In the genomic region with DNA sequence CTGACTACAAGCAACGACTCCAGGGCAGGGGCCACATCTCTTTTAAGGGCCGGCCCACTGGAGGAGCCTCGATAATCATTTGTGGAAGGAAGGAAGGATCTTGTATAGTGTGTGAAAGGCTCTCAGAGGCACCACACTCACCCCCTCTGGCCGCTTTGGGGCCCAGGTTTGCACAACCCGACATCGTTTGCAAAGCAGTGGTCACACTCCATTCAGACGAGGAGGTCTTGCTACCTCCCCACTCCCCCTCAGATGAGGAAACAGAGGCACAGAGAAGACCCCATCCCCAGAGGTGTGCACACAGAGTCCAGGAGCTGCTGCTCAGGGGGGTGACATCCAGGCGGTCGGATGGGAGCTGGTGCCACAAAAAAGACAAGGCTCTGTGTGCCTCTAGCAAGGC, we compare ENCODE assay signal across 21 cellular contexts. TPM values are rescaled to one million over a fixed set of nuclear protein-coding genes. Genes with fewer than 3 reads are reported as not detected.
DNase-seq lines count a peak whose midpoint lies in the region; ATAC-seq, FAIRE-seq and TF ChIP-seq lines count a peak whose summit lies in the region.
"Had no signal": no experiment of that assay in that cellular context is flagged by ENCODE, and none has a peak within 500 bp of the region (broad histone marks: within the 10 kb centered on the region; RNA-seq: fewer than 3 reads in every experiment).

No MANE protein-coding gene starts in this region.

- H3K4me3 ChIP-seq in right cardiac atrium (ENCODE audit: low read length) = no peak overlapping the region
- H3K4me3 ChIP-seq in NT2/D1 (ENCODE audit: insufficient read length, low read depth) = no peak overlapping the region
- H3K4me3 ChIP-seq in kidney (ENCODE audit: low read length in 2 of 2) = no peak overlapping the region
- no peak overlapping the region for H3K4me3 ChIP-seq in GM23338
- H3K4me3 ChIP-seq in vagina = no peak overlapping the region
- H3K4me3 ChIP-seq: A549, HAP-1 had no signal

- H3K27ac ChIP-seq in right cardiac atrium (ENCODE audit: low read length) (no peak overlapping the region), kidney (ENCODE audit: low read depth in 2 of 2, low read length in 2 of 2) (no peak overlapping the region), GM23338 (ENCODE audit: low read depth) (no peak overlapping the region), vagina (no peak overlapping the region)
- H3K27ac ChIP-seq: A549, HL-60 had no signal

- intact Hi-C loops in right cardiac atrium (cut with DNase I) (no loop called here), Right ventricle myocardium inferior (cut with DNase I) (no loop called here), kidney (cut with DNase I) (no loop called here), vagina (cut with DNase I) (no loop called here)

- H3K36me3 Mint-ChIP-seq in stimulated activated effector memory CD8-positive, alpha-beta T cell treated with anti-CD3 and anti-CD28 coated beads, Interleukin-12 subunit alpha, Interleukin-12 subunit beta, amount 100 ng/mL, for 72 hours = peaks cover 8% of the 10 kb centered on the region
- H3K36me3 Mint-ChIP-seq in GM23338 (ENCODE audit: low read depth) = no peaks in the 10 kb centered on the region; the same call in 2 of the 3 replicates
- H3K36me3 Mint-ChIP-seq: IgD-negative memory B cell had no signal

- no peaks in the 10 kb centered on the region for H3K79me2 ChIP-seq in GM23338 (replicated peaks; ENCODE audit: insufficient read depth)

- TF ChIP-seq POLR2A in vagina (IDR thresholded peaks at IDR 0.05) = no peak

- H3K27me3 ChIP-seq in right cardiac atrium (ENCODE audit: control insufficient read depth, insufficient read depth) = no peaks in the 10 kb centered on the region
- H3K27me3 ChIP-seq in NT2/D1 (ENCODE audit: insufficient read depth, insufficient read length) = no peaks in the 10 kb centered on the region
- H3K27me3 ChIP-seq in GM23338 (ENCODE audit: insufficient read depth) = no peaks in the 10 kb centered on the region
- H3K27me3 ChIP-seq in vagina = no peaks in the 10 kb centered on the region

- ATAC-seq in right cardiac atrium = no peak
- ATAC-seq in Right ventricle myocardium inferior = no peak
- no peak for ATAC-seq in stimulated activated effector memory CD8-positive, alpha-beta T cell treated with anti-CD3 and anti-CD28 coated beads, Interleukin-12 subunit alpha, Interleukin-12 subunit beta, amount 100 ng/mL, for 72 hours
- ATAC-seq in HG02884 (IDR thresholded peaks at IDR 0.05; ENCODE audit: unreplicated experiment) = no peak
- ATAC-seq in GM23338 = no peak
- ATAC-seq: A549 had no signal

- H3K9ac ChIP-seq in NT2/D1 (ENCODE audit: insufficient read length, low read depth) = peak overlapping the region; percentile 2
- H3K9ac ChIP-seq in kidney (ENCODE audit: low read length in 2 of 2) = no peak overlapping the region

- peaks cover 5% of the 10 kb centered on the region for H3K27me3 Mint-ChIP-seq in GM23338 (ENCODE audit: insufficient read depth, low read depth, poor library complexity)
- H3K27me3 Mint-ChIP-seq: IgD-negative memory B cell had no signal

- H3K9me3 Mint-ChIP-seq in stimulated activated effector memory CD8-positive, alpha-beta T cell treated with anti-CD3 and anti-CD28 coated beads, Interleukin-12 subunit alpha, Interleukin-12 subunit beta, amount 100 ng/mL, for 72 hours = no peaks in the 10 kb centered on the region
- H3K9me3 Mint-ChIP-seq in GM23338 = no peaks in the 10 kb centered on the region; the same call in 2 of the 3 replicates
- H3K9me3 Mint-ChIP-seq: IgD-negative memory B cell had no signal

- no peaks in the 10 kb centered on the region for H3K9me2 ChIP-seq in GM23338 (ENCODE audit: insufficient read depth)

- TF ChIP-seq CTCF in kidney (IDR thresholded peaks at IDR 0.05; ENCODE audit: borderline replicate concordance, extremely low read depth, insufficient read depth) = no peak
- no peak for TF ChIP-seq CTCF in GM23338 (conservative IDR thresholded peaks at IDR 0.05; ENCODE audit: low read depth in 2 of 2)
- TF ChIP-seq CTCF in vagina (IDR thresholded peaks at IDR 0.05) = no peak

- H3F3A ChIP-seq in GM23338 (replicated peaks; ENCODE audit: low read depth) = no peaks in the 10 kb centered on the region

- H3K4me3 Mint-ChIP-seq in stimulated activated effector memory CD8-positive, alpha-beta T cell treated with anti-CD3 and anti-CD28 coated beads, Interleukin-12 subunit alpha, Interleukin-12 subunit beta, amount 100 ng/mL, for 72 hours = no peak overlapping the region
- H3K4me3 Mint-ChIP-seq in GM23338 = no peak overlapping the region

- no peaks in the 10 kb centered on the region for H3K4me1 ChIP-seq in right cardiac atrium (ENCODE audit: control insufficient read depth, insufficient read depth, low read length)
- H3K4me1 ChIP-seq in NT2/D1 (ENCODE audit: insufficient read depth, insufficient read length) = peaks cover 57% of the 10 kb centered on the region
- no peaks in the 10 kb centered on the region for H3K4me1 ChIP-seq in kidney (ENCODE audit: control insufficient read depth in 1 of 2, insufficient read depth in 1 of 2, low read depth in 1 of 2, low read length in 2 of 2)
- no peaks in the 10 kb centered on the region for H3K4me1 ChIP-seq in GM23338 (ENCODE audit: insufficient read depth)
- no peaks in the 10 kb centered on the region for H3K4me1 ChIP-seq in vagina
- H3K4me1 ChIP-seq: A549, Caco-2 had no signal

- no peak for FAIRE-seq in kidney (lab: Jason Lieb, UNC)
- FAIRE-seq: A549, HTR-8/SVneo had no signal

- H2AFZ ChIP-seq in GM23338 = no peak overlapping the region

- 85% methylated on average over 9 of the region's 9 CpGs for WGBS in right cardiac atrium

- H4K20me1 ChIP-seq in GM23338 (replicated peaks; ENCODE audit: insufficient read depth) = no peaks in the 10 kb centered on the region

- DNase-seq in right cardiac atrium = peak in 2 of 3 donors; percentile 4 to 29
- no peak for DNase-seq in Right ventricle myocardium inferior (ENCODE audit: missing footprints)
- no peak for DNase-seq in NT2/D1 (ENCODE audit: low read depth, low spot score)
- DNase-seq in kidney = peak; percentile 56
- DNase-seq in stimulated activated effector memory CD8-positive, alpha-beta T cell treated with anti-CD3 and anti-CD28 coated beads, Interleukin-12 subunit alpha, Interleukin-12 subunit beta, amount 100 ng/mL, for 72 hours (ENCODE audit: low spot score in 2 of 2) = no peak
- no peak for DNase-seq in GM23338 (ENCODE audit: low spot score)
- no peak for DNase-seq in vagina (ENCODE audit: extremely low spot score in 2 of 2)
- DNase-seq: Caco-2, DMS153, EL, MV-4-11, NCI-H1417, NCI-H187 treated with DMSO at 0.1 percent for 48 hours, NCI-H2171 treated with DMSO at 0.1 percent for 48 hours, NCI-H82 had no signal

- H3K4me2 ChIP-seq in GM23338 = no peak overlapping the region
- H3K4me2 ChIP-seq: A549 had no signal

- H3K27ac Mint-ChIP-seq in stimulated activated effector memory CD8-positive, alpha-beta T cell treated with anti-CD3 and anti-CD28 coated beads, Interleukin-12 subunit alpha, Interleukin-12 subunit beta, amount 100 ng/mL, for 72 hours = peak overlapping the region; percentile 71
- H3K27ac Mint-ChIP-seq in GM23338 = no peak overlapping the region

- peaks cover 44% of the 10 kb centered on the region for H3K4me1 Mint-ChIP-seq in stimulated activated effector memory CD8-positive, alpha-beta T cell treated with anti-CD3 and anti-CD28 coated beads, Interleukin-12 subunit alpha, Interleukin-12 subunit beta, amount 100 ng/mL, for 72 hours
- peaks cover 18% of the 10 kb centered on the region for H3K4me1 Mint-ChIP-seq in GM23338

- H3K9me3 ChIP-seq in right cardiac atrium (ENCODE audit: control insufficient read depth, low read length) (no peaks in the 10 kb centered on the region), NT2/D1 (ENCODE audit: insufficient read depth, low read length) (no peaks in the 10 kb centered on the region), kidney (ENCODE audit: control insufficient read depth in 1 of 2, low read length in 2 of 2) (no peaks in the 10 kb centered on the region), vagina (no peaks in the 10 kb centered on the region)
- H3K9me3 ChIP-seq: A549, Caco-2, HAP-1 had no signal

- H3K36me3 ChIP-seq in NT2/D1 (ENCODE audit: insufficient read depth, insufficient read length, low read length) (no peaks in the 10 kb centered on the region), kidney (ENCODE audit: control insufficient read depth in 1 of 2, insufficient read depth in 2 of 2, low read length in 2 of 2) (no peaks in the 10 kb centered on the region), GM23338 (ENCODE audit: insufficient read depth) (no peaks in the 10 kb centered on the region), vagina (no peaks in the 10 kb centered on the region)
- H3K36me3 ChIP-seq: HAP-1 had no signal

TF ChIP-seq in GM23338, 12 proteins besides CTCF, POLR2A, EP300 and RAD21 (continues in another document):
- TF ChIP-seq ZNF331 (CRISPR knock-in tag; IDR thresholded peaks at IDR 0.05; ENCODE audit: low read depth) = no peak
- no peak for TF ChIP-seq EZH2 (IDR thresholded peaks at IDR 0.05; ENCODE audit: low read depth, unreplicated experiment)
- TF ChIP-seq NANOG (IDR thresholded peaks at IDR 0.05; ENCODE audit: borderline replicate concordance) = no peak

RNA-seq across cellular contexts. Expression of gene IQSEC1, which starts 29.6 kb away (rescaled TPM):
- total RNA-seq in right cardiac atrium = 10 to 100 TPM; 51.4 to 72.6 (median 66.4) TPM
- 31.1 TPM for polyA plus RNA-seq in right cardiac atrium
- total RNA-seq in Right ventricle myocardium inferior = 81.2 TPM
- 45.7 TPM for total RNA-seq in kidney
- polyA plus RNA-seq in kidney (ENCODE audit: insufficient read depth, low read depth, low replicate concordance) = 15.1 TPM
- 36.2 and 51.9 TPM in 2 replicates for total RNA-seq in GM23338 (2014; rRNA removed; shearing (Covaris generic))
- 7.7 and 8.0 TPM in 2 replicates for polyA plus RNA-seq in GM23338 (2016; fragmentation: Nextera tagmentation; extraction: Ambion mirVana)
- 34.9 TPM for total RNA-seq in vagina

Comparison
In these comparisons a context has a peak if more than half of its experiments do, and no peak if none do; other contexts are left out.
1. DNase-seq: peak in right cardiac atrium (2 of 3) and kidney (single experiment); none in Right ventricle myocardium inferior (single experiment), NT2/D1 (single experiment), stimulated activated effector memory CD8-positive, alpha-beta T cell treated with anti-CD3 and anti-CD28 coated beads, Interleukin-12 subunit alpha, Interleukin-12 subunit beta, amount 100 ng/mL, for 72 hours (0 of 2), GM23338 (single experiment) and vagina (0 of 2).